In the genomic region with DNA sequence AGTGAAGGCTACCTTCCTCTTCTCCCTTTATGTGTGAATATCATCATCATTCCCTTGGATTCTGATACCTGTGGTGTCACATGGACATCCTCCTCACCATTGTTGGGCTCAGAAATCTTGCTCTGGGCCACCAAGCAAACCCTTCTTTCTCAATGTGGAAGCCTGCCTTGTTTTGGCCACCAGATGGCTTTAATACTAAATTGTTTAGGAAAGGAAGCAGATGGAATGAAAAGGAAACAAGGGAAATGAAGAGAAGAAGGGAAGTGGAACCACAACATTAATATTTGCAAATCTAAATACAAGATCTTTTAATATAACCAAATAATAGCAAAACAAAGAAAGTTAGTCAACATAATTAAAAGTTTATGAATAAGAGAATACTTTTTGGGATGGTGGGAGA, we compare ENCODE assay signal across 30 cellular contexts. TPM values are rescaled to one million over a fixed set of nuclear protein-coding genes. Genes with fewer than 3 reads are reported as not detected.
DNase-seq lines count a peak whose midpoint lies in the region; ATAC-seq, FAIRE-seq and TF ChIP-seq lines count a peak whose summit lies in the region.
"Had no signal": no experiment of that assay in that cellular context is flagged by ENCODE, and none has a peak within 500 bp of the region (broad histone marks: within the 10 kb centered on the region; RNA-seq: fewer than 3 reads in every experiment).

No MANE protein-coding gene starts in this region.

- H3K4me2 ChIP-seq in HepG2 (ENCODE audit: low read depth, low read length) = no peak overlapping the region
- H3K4me2 ChIP-seq: BLaER1, PC-9, smooth muscle cell had no signal

- no TSS peak for BruUV-seq in HepG2 (replicated peaks; lab: Mats Ljungman, UMichigan)

- CTCF ChIA-PET in HepG2 (lab: Yijun Ruan, JAX; ENCODE audit: low intra/inter-chr PET ratio, low total read pairs) = no interaction called here

- H3K9me3 ChIP-seq in liver (ENCODE audit: control insufficient read depth in 4 of 4, low read length in 3 of 4) = no peaks in the 10 kb centered on the region
- no peaks in the 10 kb centered on the region for H3K9me3 ChIP-seq in HepG2 (ENCODE audit: low read length)
- H3K9me3 ChIP-seq in pancreas = no peaks in the 10 kb centered on the region
- H3K9me3 ChIP-seq: SJSA1 had no signal

- H2AFZ ChIP-seq in HepG2 (ENCODE audit: low read length) = no peak overlapping the region
- H2AFZ ChIP-seq: PC-9 had no signal

- no peak for ATAC-seq in HepG2
- no peak for ATAC-seq in activated T-cell treated with anti-CD3 and anti-CD28 coated beads, Interleukin-2, amount 50 U/mL, for 72 hours (replicated peaks in 1 of 2)
- no peak for ATAC-seq in pancreas
- ATAC-seq: activated T-cell treated with anti-CD3 and anti-CD28 coated beads, Interleukin-2, amount 50 U/mL, for 4 hours; left cardiac atrium had no signal

- H3K4me1 ChIP-seq in liver (ENCODE audit: control insufficient read depth in 4 of 4, insufficient read depth in 4 of 4, low read length in 3 of 4) = no peaks in the 10 kb centered on the region
- no peaks in the 10 kb centered on the region for H3K4me1 ChIP-seq in HepG2 (ENCODE audit: insufficient read depth, low read length)
- H3K4me1 ChIP-seq in pancreas = no peaks in the 10 kb centered on the region
- H3K4me1 ChIP-seq: BLaER1, SJSA1 had no signal

- H3K4me3 ChIP-seq in liver (ENCODE audit: low read depth in 1 of 3, low read length in 3 of 3) = no peak overlapping the region
- no peak overlapping the region for H3K4me3 ChIP-seq in HepG2 (replicated peaks in 1 of 3; ENCODE audit: insufficient read depth in 1 of 3, low read depth in 2 of 3, low read length in 3 of 3)
- no peak overlapping the region for H3K4me3 ChIP-seq in epithelial cell of proximal tubule (ENCODE audit: low read depth, low read length)
- H3K4me3 ChIP-seq in pancreas = no peak overlapping the region
- H3K4me3 ChIP-seq: BLaER1, cardiac muscle cell, PC-9, SJSA1, smooth muscle cell had no signal

- no peaks in the 10 kb centered on the region for H4K20me1 ChIP-seq in HepG2 (ENCODE audit: insufficient read depth, low read length)
- H4K20me1 ChIP-seq: BLaER1 had no signal

- TF ChIP-seq CTCF in liver (IDR thresholded peaks at IDR 0.05; ENCODE audit: low read depth, low read length, missing input control) (no peak), HepG2 (CRISPR knock-in tag; IDR thresholded peaks at IDR 0.05) (no peak), epithelial cell of proximal tubule (conservative IDR thresholded peaks at IDR 0.05; ENCODE audit: low read depth, low read length) (peak; percentile 24), osteocyte (IDR thresholded peaks at IDR 0.05) (peak; percentile 10), pancreas (IDR thresholded peaks at IDR 0.05) (no peak)

- intact Hi-C loops in HepG2 (cut with micrococcal nuclease; ENCODE audit: unreplicated experiment) = no loop called here
- intact Hi-C loops in pancreas (cut with DNase I) = no loop called here

- H3K27ac ChIP-seq in liver (ENCODE audit: low read depth in 1 of 2, low read length in 2 of 2) (no peak overlapping the region), HepG2 (ENCODE audit: extremely low read length, insufficient read depth, low read length) (no peak overlapping the region), pancreas (no peak overlapping the region)
- H3K27ac ChIP-seq: BLaER1, cardiac muscle cell, PC-9, SJSA1 had no signal

- H3K27me3 ChIP-seq in liver (ENCODE audit: control insufficient read depth in 4 of 4, insufficient read depth in 4 of 4, low read length in 3 of 4) (no peaks in the 10 kb centered on the region), HepG2 (ENCODE audit: control insufficient read depth in 1 of 2, insufficient read depth in 2 of 2, low read length in 2 of 2) (no peaks in the 10 kb centered on the region), pancreas (no peaks in the 10 kb centered on the region)
- H3K27me3 ChIP-seq: BLaER1, cardiac muscle cell, SJSA1 had no signal

- H3K27me3 Mint-ChIP-seq in osteocyte (ENCODE audit: unreplicated experiment) = no peaks in the 10 kb centered on the region
- no peaks in the 10 kb centered on the region for H3K27me3 Mint-ChIP-seq in activated T-cell treated with anti-CD3 and anti-CD28 coated beads, Interleukin-2, amount 50 U/mL, for 72 hours (ENCODE audit: low read depth)
- H3K27me3 Mint-ChIP-seq: memory B cell had no signal

- TF ChIP-seq RAD21 in liver (IDR thresholded peaks at IDR 0.05) (peak; percentile 12 to 77), HepG2 (CRISPR knock-in tag; IDR thresholded peaks at IDR 0.05) (no peak)

- peaks cover 7% of the 10 kb centered on the region for H3K36me3 Mint-ChIP-seq in osteocyte (ENCODE audit: unreplicated experiment)
- peaks cover 8 to 13% of the 10 kb centered on the region in 2 donors for H3K36me3 Mint-ChIP-seq in activated T-cell treated with anti-CD3 and anti-CD28 coated beads, Interleukin-2, amount 50 U/mL, for 72 hours (ENCODE audit: insufficient read depth in 2 of 2)

- no peak overlapping the region for H3K27ac Mint-ChIP-seq in osteocyte (ENCODE audit: unreplicated experiment)
- no peak overlapping the region for H3K27ac Mint-ChIP-seq in activated T-cell treated with anti-CD3 and anti-CD28 coated beads, Interleukin-2, amount 50 U/mL, for 72 hours
- H3K27ac Mint-ChIP-seq: memory B cell had no signal

- no peak for DNase-seq in HepG2 (ENCODE audit: low spot score)
- DNase-seq in SK-MEL-5 (ENCODE audit: low read depth, low spot score) = peak; percentile 8
- DNase-seq in epithelial cell of proximal tubule (ENCODE audit: low read depth) = no peak
- no peak for DNase-seq in osteocyte (ENCODE audit: extremely low spot score, unreplicated experiment)
- no peak for DNase-seq in NOMO-1 (lab: John Stamatoyannopoulos, UW; ENCODE audit: unreplicated experiment in 2 of 2)
- DNase-seq in activated T-cell treated with anti-CD3 and anti-CD28 coated beads, Interleukin-2, amount 50 U/mL, for 72 hours = no peak
- no peak for DNase-seq in pancreas
- DNase-seq: 8988T; activated CD4-positive, alpha-beta T cell treated with anti-CD3 and anti-CD28 coated beads for 4 hours; activated naive CD4-positive, alpha-beta T cell treated with Interleukin-2 at 50 U/mL for 16 hours; activated T-cell treated with anti-CD3 and anti-CD28 coated beads, Interleukin-2, amount 50 U/mL, for 4 hours; amygdala; EL; left cardiac atrium; NCI-H1417; NCI-H2081; NCI-H345; NCI-H82; PC-9; substantia nigra; T-helper 1 cell had no signal

- H3K9ac ChIP-seq in liver (ENCODE audit: low read depth in 1 of 2, low read length in 2 of 2) (no peak overlapping the region), HepG2 (ENCODE audit: insufficient read depth, low read depth, low read length) (no peak overlapping the region)
- H3K9ac ChIP-seq: BLaER1 had no signal

- FAIRE-seq in HepG2 (lab: Jason Lieb, UNC) (no peak), pancreas (lab: Jason Lieb, UNC) (no peak)
- FAIRE-seq: frontal cortex, GM12892, TTC549 had no signal

- in situ Hi-C loops in HepG2 (cut with HindIII; ENCODE audit: extremely low pct_ligation_motif_present, low pct_unique_long_range_greater_than_20kb) = no loop called here
- in situ Hi-C loops in SK-MEL-5 (cut with HindIII; ENCODE audit: low pct_unique_long_range_greater_than_20kb, low sequenced_read_pairs) = no loop called here

- H3K4me3 Mint-ChIP-seq in osteocyte (ENCODE audit: unreplicated experiment) = no peak overlapping the region
- no peak overlapping the region for H3K4me3 Mint-ChIP-seq in activated T-cell treated with anti-CD3 and anti-CD28 coated beads, Interleukin-2, amount 50 U/mL, for 72 hours
- H3K4me3 Mint-ChIP-seq: activated T-cell treated with anti-CD3 and anti-CD28 coated beads, Interleukin-2, amount 50 U/mL, for 4 hours; memory B cell had no signal

- TF ChIP-seq POLR2A in HepG2 (IDR thresholded peaks at IDR 0.05; ENCODE audit: insufficient read depth in 1 of 2, low read depth in 2 of 2, low read length in 2 of 2) = no peak

- TF ChIP-seq EP300 in HepG2 (IDR thresholded peaks at IDR 0.05; ENCODE audit: low read depth in 2 of 2, low read length in 2 of 2) (no peak), HepG2 (CRISPR knock-in tag; IDR thresholded peaks at IDR 0.05; ENCODE audit: borderline replicate concordance) (no peak)

- H3K9me3 Mint-ChIP-seq in osteocyte (ENCODE audit: unreplicated experiment) = peaks cover 27% of the 10 kb centered on the region
- H3K9me3 Mint-ChIP-seq in activated T-cell treated with anti-CD3 and anti-CD28 coated beads, Interleukin-2, amount 50 U/mL, for 72 hours = peaks cover 12 to 17% of the 10 kb centered on the region in 2 donors

- H3K36me3 ChIP-seq in liver (ENCODE audit: control insufficient read depth in 4 of 4, insufficient read depth in 3 of 4, low read depth in 1 of 4, low read length in 3 of 4) = peaks cover 0 to 2% (median 0%) of the 10 kb centered on the region in 4 donors
- H3K36me3 ChIP-seq in HepG2 (replicated peaks in 1 of 2; ENCODE audit: control insufficient read depth in 1 of 2, insufficient read depth in 2 of 2, low read length in 2 of 2) = no peaks in the 10 kb centered on the region
- no peaks in the 10 kb centered on the region for H3K36me3 ChIP-seq in pancreas
- H3K36me3 ChIP-seq: SJSA1 had no signal

- no peaks in the 10 kb centered on the region for H3K79me2 ChIP-seq in HepG2 (ENCODE audit: insufficient read depth, low read length)

- POLR2A ChIA-PET in HepG2 (lab: Yijun Ruan, JAX) = interaction anchor here (1.0 kb wide), 1 partner anchor 14 kb away, joined by 3 read pairs; no protein-coding TSS in a partner anchor

- peaks cover 2% of the 10 kb centered on the region for H3K4me1 Mint-ChIP-seq in osteocyte (ENCODE audit: unreplicated experiment)
- no peaks in the 10 kb centered on the region for H3K4me1 Mint-ChIP-seq in activated T-cell treated with anti-CD3 and anti-CD28 coated beads, Interleukin-2, amount 50 U/mL, for 72 hours (ENCODE audit: low read depth)
- H3K4me1 Mint-ChIP-seq: memory B cell had no signal

RNA-seq across cellular contexts. Expression of a gene that starts 14.0 kb away (rescaled TPM):
- total RNA-seq in liver = 1 to 10 TPM; 3.1 to 5.1 TPM
- 1 to 10 TPM; 1.3 to 4.5 TPM for polyA plus RNA-seq in liver
- total RNA-seq in HepG2 (2016; rRNA removed; fragmentation: Illumina TruSeq; extraction: Trizol) = 2.3 and 2.6 TPM in 2 replicates
- total RNA-seq in HepG2 (2016; cell fraction: cytosol; rRNA removed; fragmentation: Illumina TruSeq; extraction: Trizol; ENCODE audit: low read depth) = 0.53 and 1.3 TPM in 2 replicates
- 2.0 and 3.1 TPM in 2 replicates for total RNA-seq in HepG2 (2016; cell fraction: insoluble cytoplasmic fraction; rRNA removed; fragmentation: Illumina TruSeq; extraction: Trizol)
- 1.0 and 1.2 TPM in 2 replicates for total RNA-seq in HepG2 (2016; cell fraction: membrane; rRNA removed; fragmentation: Illumina TruSeq; extraction: Trizol)
- 2.3 and 2.5 TPM in 2 replicates for total RNA-seq in HepG2 (2016; cell fraction: nucleus; rRNA removed; fragmentation: Illumina TruSeq; extraction: Trizol)
- polyA plus RNA-seq in HepG2 (2011; rRNA removed) = 1.1 and 1.9 TPM in 2 replicates
- polyA plus RNA-seq in HepG2 (2011; cell fraction: cytosol; rRNA removed) = 0.75 and 1.2 TPM in 2 replicates
- polyA plus RNA-seq in HepG2 (2011; cell fraction: nucleus; rRNA removed) = 0.99 and 1.2 TPM in 2 replicates
- 2.0 and 2.3 TPM in 2 replicates for polyA plus RNA-seq in HepG2 (2012)
- polyA plus RNA-seq in HepG2 (2016; cell fraction: cytosol; fragmentation: Illumina TruSeq; extraction: Trizol; ENCODE audit: low read depth) = 0.62 and 0.71 TPM in 2 replicates
- 2.3 and 2.6 TPM in 2 replicates for polyA plus RNA-seq in HepG2 (2016; cell fraction: insoluble cytoplasmic fraction; fragmentation: Illumina TruSeq; extraction: Trizol; ENCODE audit: low read depth)
- polyA plus RNA-seq in HepG2 (2016; cell fraction: membrane; fragmentation: Illumina TruSeq; extraction: Trizol; ENCODE audit: low read depth) = 0.59 and 1.5 TPM in 2 replicates
- 1.7 and 2.5 TPM in 2 replicates for polyA plus RNA-seq in HepG2 (2016; cell fraction: nucleus; fragmentation: Illumina TruSeq; extraction: Trizol; ENCODE audit: insufficient read depth, low read depth)
- polyA minus RNA-seq in HepG2 (2011; rRNA and poly(A)+ RNA removed; ENCODE audit: low replicate concordance) = 1.7 and 2.2 TPM in 2 replicates
- polyA minus RNA-seq in HepG2 (2011; cell fraction: cytosol; rRNA and poly(A)+ RNA removed) = 0.89 and 1.4 TPM in 2 replicates
- 5.4 and 7.5 TPM in 2 replicates for polyA minus RNA-seq in HepG2 (2011; cell fraction: nucleus; rRNA and poly(A)+ RNA removed)
- total RNA-seq in SK-MEL-5 (2014; rRNA removed; shearing (Covaris generic)) = 2.6 and 3.2 TPM in 2 replicates
- polyA plus RNA-seq in SK-MEL-5 (2015; cell fraction: cytosol; rRNA removed) = 3.3 and 4.1 TPM in 2 replicates
- 0.93 and 5.1 TPM in 2 replicates for polyA plus RNA-seq in SK-MEL-5 (2015; cell fraction: nucleus; rRNA removed)
- 3.2 and 6.6 TPM in 2 replicates for total RNA-seq in epithelial cell of proximal tubule
- total RNA-seq in osteocyte = 3.0 and 4.0 TPM in 2 replicates
- 1 to 10 TPM; 4.1 to 5.7 TPM for total RNA-seq in activated T-cell treated with anti-CD3 and anti-CD28 coated beads, Interleukin-2, amount 50 U/mL, for 72 hours
- 1 to 10 TPM; 3.1 to 6.2 (median 4.1) TPM for total RNA-seq in pancreas
- 1 to 10 TPM; 3.4 to 6.5 TPM for polyA plus RNA-seq in pancreas

RNA-seq across cellular contexts. Expression of a gene that starts 14.3 kb away (rescaled TPM):
- total RNA-seq in liver = 10 to 100 TPM; 10.5 to 10.8 TPM
- polyA plus RNA-seq in liver = 1 to 10 TPM; 5.8 to 8.9 TPM
- 18.3 and 24.5 TPM in 2 replicates for total RNA-seq in HepG2 (2016; rRNA removed; fragmentation: Illumina TruSeq; extraction: Trizol)
- 5.3 and 7.2 TPM in 2 replicates for total RNA-seq in HepG2 (2016; cell fraction: cytosol; rRNA removed; fragmentation: Illumina TruSeq; extraction: Trizol; ENCODE audit: low read depth)
- total RNA-seq in HepG2 (2016; cell fraction: insoluble cytoplasmic fraction; rRNA removed; fragmentation: Illumina TruSeq; extraction: Trizol) = 17.2 and 21.0 TPM in 2 replicates
- total RNA-seq in HepG2 (2016; cell fraction: membrane; rRNA removed; fragmentation: Illumina TruSeq; extraction: Trizol) = 11.5 and 16.6 TPM in 2 replicates
- total RNA-seq in HepG2 (2016; cell fraction: nucleus; rRNA removed; fragmentation: Illumina TruSeq; extraction: Trizol) = 20.8 and 21.6 TPM in 2 replicates
- 10.8 and 12.7 TPM in 2 replicates for polyA plus RNA-seq in HepG2 (2011; rRNA removed)
- 4.0 and 4.8 TPM in 2 replicates for polyA plus RNA-seq in HepG2 (2011; cell fraction: cytosol; rRNA removed)
- 4.9 and 5.5 TPM in 2 replicates for polyA plus RNA-seq in HepG2 (2011; cell fraction: nucleus; rRNA removed)
- 9.3 and 15.0 TPM in 2 replicates for polyA plus RNA-seq in HepG2 (2012)
- polyA plus RNA-seq in HepG2 (2016; cell fraction: cytosol; fragmentation: Illumina TruSeq; extraction: Trizol; ENCODE audit: low read depth) = 6.5 and 8.6 TPM in 2 replicates
- polyA plus RNA-seq in HepG2 (2016; cell fraction: insoluble cytoplasmic fraction; fragmentation: Illumina TruSeq; extraction: Trizol; ENCODE audit: low read depth) = 26.5 and 29.3 TPM in 2 replicates
- polyA plus RNA-seq in HepG2 (2016; cell fraction: membrane; fragmentation: Illumina TruSeq; extraction: Trizol; ENCODE audit: low read depth) = 11.4 and 12.4 TPM in 2 replicates
- 25.9 and 26.6 TPM in 2 replicates for polyA plus RNA-seq in HepG2 (2016; cell fraction: nucleus; fragmentation: Illumina TruSeq; extraction: Trizol; ENCODE audit: insufficient read depth, low read depth)
- 2.7 and 13.7 TPM in 2 replicates for polyA minus RNA-seq in HepG2 (2011; rRNA and poly(A)+ RNA removed; ENCODE audit: low replicate concordance)
- polyA minus RNA-seq in HepG2 (2011; cell fraction: cytosol; rRNA and poly(A)+ RNA removed) = 4.5 and 5.2 TPM in 2 replicates
- 39.1 and 39.8 TPM in 2 replicates for polyA minus RNA-seq in HepG2 (2011; cell fraction: nucleus; rRNA and poly(A)+ RNA removed)
- 20.5 and 29.6 TPM in 2 replicates for total RNA-seq in SK-MEL-5 (2014; rRNA removed; shearing (Covaris generic))
- 11.3 and 11.4 TPM in 2 replicates for polyA plus RNA-seq in SK-MEL-5 (2015; cell fraction: cytosol; rRNA removed)
- 21.7 and 39.1 TPM in 2 replicates for polyA plus RNA-seq in SK-MEL-5 (2015; cell fraction: nucleus; rRNA removed)
- total RNA-seq in epithelial cell of proximal tubule = 9.9 and 10.6 TPM in 2 replicates
- total RNA-seq in osteocyte = 19.2 and 21.0 TPM in 2 replicates
- total RNA-seq in activated T-cell treated with anti-CD3 and anti-CD28 coated beads, Interleukin-2, amount 50 U/mL, for 72 hours = 10 to 100 TPM; 17.2 to 20.0 TPM
- total RNA-seq in pancreas = 10 to 100 TPM; 18.4 to 31.6 (median 24.8) TPM
- polyA plus RNA-seq in pancreas = 10 to 100 TPM; 21.1 to 21.6 TPM

Comparison
In these comparisons a context has a peak if more than half of its experiments do, and no peak if none do; other contexts are left out.
1. CTCF ChIP-seq: peak in epithelial cell of proximal tubule (single experiment) and osteocyte (single experiment); none in liver (single experiment), HepG2 (single experiment) and pancreas (0 of 4).